1 cellular context compared by ENCODE assay signal in the genomic region with DNA sequence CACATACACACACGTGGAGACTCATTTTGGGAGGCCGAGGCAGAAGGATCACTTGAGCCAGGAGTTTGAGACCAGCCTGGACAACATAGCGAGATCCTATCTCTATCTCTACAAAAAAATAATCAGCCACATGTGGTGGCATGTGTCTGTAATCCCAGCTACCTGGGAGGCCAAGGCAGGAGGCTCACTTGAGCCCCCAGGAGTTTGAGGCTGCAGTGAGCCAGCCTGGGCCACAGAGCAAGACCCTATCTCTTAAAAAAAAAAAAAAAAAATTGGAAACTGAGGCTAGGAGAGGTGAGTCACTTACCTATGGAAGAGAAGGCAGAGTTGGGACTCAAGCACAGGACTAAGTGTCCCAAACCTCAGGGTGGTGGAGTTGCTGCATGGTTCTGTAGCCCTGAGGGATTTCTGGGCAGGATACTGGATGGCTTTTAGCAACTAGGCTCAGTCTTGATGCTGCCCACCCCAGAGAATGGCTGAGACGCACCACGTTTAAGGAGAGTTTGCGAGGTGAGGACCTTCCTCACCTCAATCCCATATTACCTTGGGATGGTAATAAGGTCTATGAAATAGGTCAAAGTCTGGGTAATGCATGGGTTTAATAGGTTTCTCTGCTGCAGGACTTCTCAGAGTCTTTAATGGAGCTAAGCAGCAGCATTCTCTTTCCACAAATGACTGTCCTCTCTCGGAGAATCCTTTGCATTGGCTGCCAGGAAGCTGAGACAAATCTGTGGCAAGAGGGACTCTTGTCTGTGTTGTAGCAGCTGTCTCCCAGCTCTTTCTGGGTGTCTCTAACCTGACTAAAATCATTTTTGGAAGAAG.
TF ChIP-seq lines count a peak whose summit lies in the region.

No MANE protein-coding gene starts in this region.

TF ChIP-seq in H1, 55 proteins besides CTCF, POLR2A, EP300 and RAD21:
- TF ChIP-seq POLR2AphosphoS5 (IDR thresholded peaks at IDR 0.05; ENCODE audit: low read depth, low read length) (peak; percentile 38; the same call in 1 of the 2 replicates), KDM1A (IDR thresholded peaks at IDR 0.05; ENCODE audit: borderline replicate concordance, low read length) (no peak)
